In genomic region chr1:168252204-168252733, GRCh38 we compare ENCODE assay signal across 16 cellular contexts.
"Had no signal": no experiment of that assay in that cellular context is flagged by ENCODE, and none has a peak within 500 bp of the region (broad histone marks: within the 10 kb centered on the region; RNA-seq: fewer than 3 reads in every experiment).

No MANE protein-coding gene starts in this region.

- H3K27me3 ChIP-seq: esophagus squamous epithelium, left lung, ovary, sigmoid colon, upper lobe of right lung had no signal

- H3K27me3 Mint-ChIP-seq: activated naive CD4-positive, alpha-beta T cell treated with anti-CD3 and anti-CD28 coated beads, Interleukin-2, amount 10 ng/mL, durations not matched to agents 7 days and 5 days; stimulated activated naive CD8-positive, alpha-beta T cell treated with anti-CD3 and anti-CD28 coated beads, Interleukin-15, Interleukin-2, amounts not matched to agents 100 ng/mL and 50 ng/mL, for 24 hours had no signal

- H3K4me1 Mint-ChIP-seq: neural crest cell had no signal

- H3K4me3 ChIP-seq: esophagus squamous epithelium, left lung, ovary, sigmoid colon, upper lobe of right lung had no signal

- DNase-seq: activated CD4-positive, alpha-beta T cell treated with anti-CD3 and anti-CD28 coated beads for 4 hours; activated CD8-positive, alpha-beta T cell treated with anti-CD3 and anti-CD28 coated beads, Interleukin-2, amount 10 ng/mL, durations not matched to agents 7 days and 5 days; activated naive CD4-positive, alpha-beta T cell treated with anti-CD3 and anti-CD28 coated beads, Interleukin-2, amount 10 ng/mL, durations not matched to agents 7 days and 5 days; esophagus squamous epithelium; foreskin melanocyte; head of caudate nucleus; left lung; mesendoderm; ovary; sigmoid colon; stimulated activated CD4-positive, alpha-beta T cell treated with anti-CD3 and anti-CD28 coated beads, Interleukin-12 subunit alpha, Interleukin-12 subunit beta, amount 100 ng/mL, for 4 hours; T-helper 1 cell; upper lobe of right lung had no signal

- H3K4me3 Mint-ChIP-seq: activated CD8-positive, alpha-beta T cell treated with anti-CD3 and anti-CD28 coated beads, Interleukin-2, amount 10 ng/mL, durations not matched to agents 7 days and 5 days; activated naive CD4-positive, alpha-beta T cell treated with anti-CD3 and anti-CD28 coated beads, Interleukin-2, amount 10 ng/mL, durations not matched to agents 7 days and 5 days; activated T-helper 1 cell treated with anti-CD3 and anti-CD28 coated beads, Interleukin-12 subunit alpha, Interleukin-12 subunit beta, Interleukin-2, Interleukin-4 antibody, amounts not matched to agents 30 ng/mL and 10 ng/mL and 1 ng/mL, durations not matched to agents 14 hours and 24 hours and 36 hours; neural crest cell; stimulated activated naive CD8-positive, alpha-beta T cell treated with anti-CD3 and anti-CD28 coated beads, Interleukin-15, Interleukin-2, amounts not matched to agents 100 ng/mL and 50 ng/mL, for 24 hours had no signal

- H3K27ac Mint-ChIP-seq: activated CD8-positive, alpha-beta T cell treated with anti-CD3 and anti-CD28 coated beads, Interleukin-2, amount 10 ng/mL, durations not matched to agents 7 days and 5 days; activated naive CD4-positive, alpha-beta T cell treated with anti-CD3 and anti-CD28 coated beads, Interleukin-2, amount 10 ng/mL, durations not matched to agents 7 days and 5 days; activated T-helper 1 cell treated with anti-CD3 and anti-CD28 coated beads, Interleukin-12 subunit alpha, Interleukin-12 subunit beta, Interleukin-2, Interleukin-4 antibody, amounts not matched to agents 30 ng/mL and 10 ng/mL and 1 ng/mL, durations not matched to agents 14 hours and 24 hours and 36 hours; stimulated activated naive CD8-positive, alpha-beta T cell treated with anti-CD3 and anti-CD28 coated beads, Interleukin-15, Interleukin-2, amounts not matched to agents 100 ng/mL and 50 ng/mL, for 24 hours had no signal

- H3K4me1 ChIP-seq: esophagus squamous epithelium, left lung, upper lobe of right lung had no signal

- H3K36me3 ChIP-seq: ovary had no signal

- H3K9me3 ChIP-seq: ovary, upper lobe of right lung had no signal

- ATAC-seq: activated CD8-positive, alpha-beta T cell treated with anti-CD3 and anti-CD28 coated beads, Interleukin-2, amount 10 ng/mL, durations not matched to agents 7 days and 5 days; left lung; upper lobe of right lung had no signal
